In genomic region chr22:17802411-17802810, GRCh38 we compare ENCODE assay signal across 23 cellular contexts.
"Had no signal": no experiment of that assay in that cellular context is flagged by ENCODE, and none has a peak within 500 bp of the region (broad histone marks: within the 10 kb centered on the region; RNA-seq: fewer than 3 reads in every experiment).

No MANE protein-coding gene starts in this region.

- ATAC-seq: activated CD4-positive, CD25-positive, alpha-beta regulatory T cell treated with anti-CD3 and anti-CD28 coated beads, Interleukin-2, amount 50 U/mL, for 24 hours; activated CD8-positive, alpha-beta T cell treated with anti-CD3 and anti-CD28 coated beads for 36 hours; activated naive CD8-positive, alpha-beta T cell treated with anti-CD3 and anti-CD28 coated beads, Interleukin-2, amount 50 U/mL, for 24 hours; activated T-cell treated with anti-CD3 and anti-CD28 coated beads, Interleukin-2, amount 50 U/mL, for 4 hours; activated T-helper 17 cell treated with anti-CD3 and anti-CD28 coated beads, Interleukin-2, amount 50 U/mL, for 72 hours; left lung; right cardiac atrium had no signal

- H3K36me3 ChIP-seq: uterus had no signal

- H3K27me3 Mint-ChIP-seq: activated CD4-positive, alpha-beta T cell treated with anti-CD3 and anti-CD28 coated beads, Interleukin-2, amount 10 ng/mL, durations not matched to agents 24 days and 14 days; activated CD8-positive, alpha-beta T cell treated with anti-CD3 and anti-CD28 coated beads for 36 hours; activated naive CD4-positive, alpha-beta T cell treated with anti-CD3 and anti-CD28 coated beads, Interleukin-2, amount 50 U/mL, for 24 hours; activated naive CD8-positive, alpha-beta T cell treated with anti-CD3 and anti-CD28 coated beads, Interleukin-2, amount 50 U/mL, for 24 hours; activated T-helper 17 cell treated with anti-CD3 and anti-CD28 coated beads, Interleukin-2, amount 50 U/mL, for 72 hours; stimulated activated naive CD8-positive, alpha-beta T cell treated with anti-CD3 and anti-CD28 coated beads, Interleukin-15, Interleukin-2, amounts not matched to agents 100 ng/mL and 50 ng/mL, for 24 hours; type B pancreatic cell had no signal

- H3K9me3 ChIP-seq: left lung, spleen, uterus had no signal

- H3K4me3 Mint-ChIP-seq: activated CD4-positive, alpha-beta T cell treated with anti-CD3 and anti-CD28 coated beads, Interleukin-2, amount 10 ng/mL, durations not matched to agents 24 days and 14 days; activated CD8-positive, alpha-beta T cell treated with anti-CD3 and anti-CD28 coated beads for 36 hours; activated naive CD4-positive, alpha-beta T cell treated with anti-CD3 and anti-CD28 coated beads, Interleukin-2, amount 50 U/mL, for 24 hours; activated naive CD8-positive, alpha-beta T cell treated with anti-CD3 and anti-CD28 coated beads, Interleukin-2, amount 50 U/mL, for 24 hours; activated T-cell treated with anti-CD3 and anti-CD28 coated beads, Interleukin-2, amount 50 U/mL, for 4 hours; activated T-helper 17 cell treated with anti-CD3 and anti-CD28 coated beads, Interleukin-2, amount 50 U/mL, for 72 hours; stimulated activated naive CD8-positive, alpha-beta T cell treated with anti-CD3 and anti-CD28 coated beads, Interleukin-15, Interleukin-2, amounts not matched to agents 100 ng/mL and 50 ng/mL, for 24 hours; T-helper 2 cell treated with Interferon-gamma antibody and Interleukin-4, amounts not matched to agents 5 μg/mL and 100 μg/mL, for 36 hours; type B pancreatic cell had no signal

- FAIRE-seq: colon, frontal cortex, islet of Langerhans had no signal

- H3K27ac Mint-ChIP-seq: activated CD4-positive, alpha-beta T cell treated with anti-CD3 and anti-CD28 coated beads, Interleukin-2, amount 10 ng/mL, durations not matched to agents 24 days and 14 days; activated CD8-positive, alpha-beta T cell treated with anti-CD3 and anti-CD28 coated beads for 36 hours; activated naive CD4-positive, alpha-beta T cell treated with anti-CD3 and anti-CD28 coated beads, Interleukin-2, amount 50 U/mL, for 24 hours; activated naive CD8-positive, alpha-beta T cell treated with anti-CD3 and anti-CD28 coated beads, Interleukin-2, amount 50 U/mL, for 24 hours; activated T-helper 17 cell treated with anti-CD3 and anti-CD28 coated beads, Interleukin-2, amount 50 U/mL, for 72 hours; stimulated activated naive CD8-positive, alpha-beta T cell treated with anti-CD3 and anti-CD28 coated beads, Interleukin-15, Interleukin-2, amounts not matched to agents 100 ng/mL and 50 ng/mL, for 24 hours; T-helper 2 cell treated with Interferon-gamma antibody and Interleukin-4, amounts not matched to agents 5 μg/mL and 100 μg/mL, for 36 hours; type B pancreatic cell had no signal

- H3K4me3 ChIP-seq: left lung, lung, spleen, uterus had no signal

- H3K4me1 ChIP-seq: uterus had no signal

- H3K27ac ChIP-seq: left lung, spleen, uterus, VCaP had no signal

- H3K4me1 Mint-ChIP-seq: activated T-helper 17 cell treated with anti-CD3 and anti-CD28 coated beads, Interleukin-2, amount 50 U/mL, for 72 hours had no signal

- H3K27me3 ChIP-seq: left lung, spleen, uterus had no signal

- DNase-seq: activated CD4-positive, alpha-beta T cell treated with anti-CD3 and anti-CD28 coated beads, Interleukin-2, amount 10 ng/mL, durations not matched to agents 24 days and 14 days; activated CD8-positive, alpha-beta T cell treated with anti-CD3 and anti-CD28 coated beads for 36 hours; activated naive CD8-positive, alpha-beta T cell treated with anti-CD3 and anti-CD28 coated beads, Interleukin-2, amount 50 U/mL, for 24 hours; activated T-cell treated with anti-CD3 and anti-CD28 coated beads, Interleukin-2, amount 50 U/mL, for 4 hours; amygdala; effector CD8-positive, alpha-beta T cell; left lung; nucleus accumbens; spleen; T-helper 1 cell; uterus had no signal

- H3K9me3 Mint-ChIP-seq: activated CD4-positive, alpha-beta T cell treated with anti-CD3 and anti-CD28 coated beads, Interleukin-2, amount 10 ng/mL, durations not matched to agents 24 days and 14 days; activated CD8-positive, alpha-beta T cell treated with anti-CD3 and anti-CD28 coated beads for 36 hours; activated naive CD4-positive, alpha-beta T cell treated with anti-CD3 and anti-CD28 coated beads, Interleukin-2, amount 50 U/mL, for 24 hours; activated naive CD8-positive, alpha-beta T cell treated with anti-CD3 and anti-CD28 coated beads, Interleukin-2, amount 50 U/mL, for 24 hours; activated T-cell treated with anti-CD3 and anti-CD28 coated beads, Interleukin-2, amount 50 U/mL, for 4 hours; activated T-helper 17 cell treated with anti-CD3 and anti-CD28 coated beads, Interleukin-2, amount 50 U/mL, for 72 hours; stimulated activated naive CD8-positive, alpha-beta T cell treated with anti-CD3 and anti-CD28 coated beads, Interleukin-15, Interleukin-2, amounts not matched to agents 100 ng/mL and 50 ng/mL, for 24 hours; T-helper 2 cell treated with Interferon-gamma antibody and Interleukin-4, amounts not matched to agents 5 μg/mL and 100 μg/mL, for 36 hours; type B pancreatic cell had no signal
